In the genomic region with DNA sequence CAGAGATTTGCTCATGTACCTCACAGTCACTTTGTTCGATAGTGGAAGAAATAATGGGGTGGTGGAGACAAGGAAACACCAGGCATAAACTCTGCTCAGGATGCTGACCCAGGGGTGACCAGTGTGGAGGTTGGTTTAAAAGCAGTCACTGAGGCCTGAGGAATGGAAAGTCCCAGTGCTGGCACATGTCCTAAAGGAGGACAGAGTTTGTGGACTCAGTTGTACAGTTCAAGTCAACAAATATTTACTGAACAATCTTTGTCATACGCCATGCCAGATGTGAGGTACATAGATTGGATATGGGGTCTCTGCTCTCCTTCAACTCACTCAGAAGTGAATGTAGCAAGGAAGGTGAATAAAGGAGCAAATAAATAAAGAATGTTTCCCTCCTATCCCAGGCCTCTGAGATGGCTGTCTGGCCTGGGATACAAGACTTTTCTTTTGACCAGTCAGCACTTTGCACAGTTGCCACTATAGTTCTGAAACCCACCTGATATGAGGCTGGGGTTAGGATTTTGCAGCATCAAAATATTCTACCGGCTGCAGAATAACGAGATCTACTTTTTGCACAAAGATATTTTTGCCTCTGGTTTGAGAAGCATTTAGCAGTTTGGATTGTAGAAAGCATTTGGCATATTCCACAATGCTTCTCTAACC, we compare ENCODE assay signal across 1 cellular context.
TF ChIP-seq lines count a peak whose summit lies in the region.

No MANE protein-coding gene starts in this region.

TF ChIP-seq in HepG2, 621 proteins besides CTCF, POLR2A, EP300 and RAD21:
- TF ChIP-seq FOXA3 (CRISPR knock-in tag; IDR thresholded peaks at IDR 0.05), result peak; percentile 39
- TF ChIP-seq, protein P1, sequence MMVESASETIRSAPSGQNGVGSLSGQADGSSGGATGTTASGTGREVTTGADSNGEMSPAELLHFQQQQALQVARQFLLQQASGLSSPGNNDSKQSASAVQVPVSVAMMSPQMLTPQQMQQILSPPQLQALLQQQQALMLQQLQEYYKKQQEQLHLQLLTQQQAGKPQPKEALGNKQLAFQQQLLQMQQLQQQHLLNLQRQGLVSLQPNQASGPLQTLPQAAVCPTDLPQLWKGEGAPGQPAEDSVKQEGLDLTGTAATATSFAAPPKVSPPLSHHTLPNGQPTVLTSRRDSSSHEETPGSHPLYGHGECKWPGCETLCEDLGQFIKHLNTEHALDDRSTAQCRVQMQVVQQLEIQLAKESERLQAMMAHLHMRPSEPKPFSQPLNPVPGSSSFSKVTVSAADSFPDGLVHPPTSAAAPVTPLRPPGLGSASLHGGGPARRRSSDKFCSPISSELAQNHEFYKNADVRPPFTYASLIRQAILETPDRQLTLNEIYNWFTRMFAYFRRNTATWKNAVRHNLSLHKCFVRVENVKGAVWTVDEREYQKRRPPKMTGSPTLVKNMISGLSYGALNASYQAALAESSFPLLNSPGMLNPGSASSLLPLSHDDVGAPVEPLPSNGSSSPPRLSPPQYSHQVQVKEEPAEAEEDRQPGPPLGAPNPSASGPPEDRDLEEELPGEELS (CRISPR knock-in tag; IDR thresholded peaks at IDR 0.05), result peak; percentile 54; the same call in 1 of the 2 replicates
- TF ChIP-seq, protein P2, sequence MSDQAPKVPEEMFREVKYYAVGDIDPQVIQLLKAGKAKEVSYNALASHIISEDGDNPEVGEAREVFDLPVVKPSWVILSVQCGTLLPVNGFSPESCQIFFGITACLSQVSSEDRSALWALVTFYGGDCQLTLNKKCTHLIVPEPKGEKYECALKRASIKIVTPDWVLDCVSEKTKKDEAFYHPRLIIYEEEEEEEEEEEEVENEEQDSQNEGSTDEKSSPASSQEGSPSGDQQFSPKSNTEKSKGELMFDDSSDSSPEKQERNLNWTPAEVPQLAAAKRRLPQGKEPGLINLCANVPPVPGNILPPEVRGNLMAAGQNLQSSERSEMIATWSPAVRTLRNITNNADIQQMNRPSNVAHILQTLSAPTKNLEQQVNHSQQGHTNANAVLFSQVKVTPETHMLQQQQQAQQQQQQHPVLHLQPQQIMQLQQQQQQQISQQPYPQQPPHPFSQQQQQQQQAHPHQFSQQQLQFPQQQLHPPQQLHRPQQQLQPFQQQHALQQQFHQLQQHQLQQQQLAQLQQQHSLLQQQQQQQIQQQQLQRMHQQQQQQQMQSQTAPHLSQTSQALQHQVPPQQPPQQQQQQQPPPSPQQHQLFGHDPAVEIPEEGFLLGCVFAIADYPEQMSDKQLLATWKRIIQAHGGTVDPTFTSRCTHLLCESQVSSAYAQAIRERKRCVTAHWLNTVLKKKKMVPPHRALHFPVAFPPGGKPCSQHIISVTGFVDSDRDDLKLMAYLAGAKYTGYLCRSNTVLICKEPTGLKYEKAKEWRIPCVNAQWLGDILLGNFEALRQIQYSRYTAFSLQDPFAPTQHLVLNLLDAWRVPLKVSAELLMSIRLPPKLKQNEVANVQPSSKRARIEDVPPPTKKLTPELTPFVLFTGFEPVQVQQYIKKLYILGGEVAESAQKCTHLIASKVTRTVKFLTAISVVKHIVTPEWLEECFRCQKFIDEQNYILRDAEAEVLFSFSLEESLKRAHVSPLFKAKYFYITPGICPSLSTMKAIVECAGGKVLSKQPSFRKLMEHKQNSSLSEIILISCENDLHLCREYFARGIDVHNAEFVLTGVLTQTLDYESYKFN (CRISPR knock-in tag; conservative IDR thresholded peaks at IDR 0.05), result peak; percentile 48; the same call in 1 of the 2 replicates
- TF ChIP-seq, protein P3, sequence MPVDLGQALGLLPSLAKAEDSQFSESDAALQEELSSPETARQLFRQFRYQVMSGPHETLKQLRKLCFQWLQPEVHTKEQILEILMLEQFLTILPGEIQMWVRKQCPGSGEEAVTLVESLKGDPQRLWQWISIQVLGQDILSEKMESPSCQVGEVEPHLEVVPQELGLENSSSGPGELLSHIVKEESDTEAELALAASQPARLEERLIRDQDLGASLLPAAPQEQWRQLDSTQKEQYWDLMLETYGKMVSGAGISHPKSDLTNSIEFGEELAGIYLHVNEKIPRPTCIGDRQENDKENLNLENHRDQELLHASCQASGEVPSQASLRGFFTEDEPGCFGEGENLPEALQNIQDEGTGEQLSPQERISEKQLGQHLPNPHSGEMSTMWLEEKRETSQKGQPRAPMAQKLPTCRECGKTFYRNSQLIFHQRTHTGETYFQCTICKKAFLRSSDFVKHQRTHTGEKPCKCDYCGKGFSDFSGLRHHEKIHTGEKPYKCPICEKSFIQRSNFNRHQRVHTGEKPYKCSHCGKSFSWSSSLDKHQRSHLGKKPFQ (CRISPR knock-in tag; IDR thresholded peaks at IDR 0.05; ENCODE audit: insufficient replicate concordance), result no peak
- 0 out of 2 replicates have a peak, but pooled peaks have one; percentile 12 for TF ChIP-seq ZMYM4 (CRISPR knock-in tag; IDR thresholded peaks at IDR 0.05)
- TF ChIP-seq, protein P4, sequence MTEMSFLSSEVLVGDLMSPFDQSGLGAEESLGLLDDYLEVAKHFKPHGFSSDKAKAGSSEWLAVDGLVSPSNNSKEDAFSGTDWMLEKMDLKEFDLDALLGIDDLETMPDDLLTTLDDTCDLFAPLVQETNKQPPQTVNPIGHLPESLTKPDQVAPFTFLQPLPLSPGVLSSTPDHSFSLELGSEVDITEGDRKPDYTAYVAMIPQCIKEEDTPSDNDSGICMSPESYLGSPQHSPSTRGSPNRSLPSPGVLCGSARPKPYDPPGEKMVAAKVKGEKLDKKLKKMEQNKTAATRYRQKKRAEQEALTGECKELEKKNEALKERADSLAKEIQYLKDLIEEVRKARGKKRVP (CRISPR knock-in tag; IDR thresholded peaks at IDR 0.05), result 0 out of 4 replicates have a peak, but pooled peaks of 1 of the 2 experiments have one; percentile 16
- TF ChIP-seq, protein P5, sequence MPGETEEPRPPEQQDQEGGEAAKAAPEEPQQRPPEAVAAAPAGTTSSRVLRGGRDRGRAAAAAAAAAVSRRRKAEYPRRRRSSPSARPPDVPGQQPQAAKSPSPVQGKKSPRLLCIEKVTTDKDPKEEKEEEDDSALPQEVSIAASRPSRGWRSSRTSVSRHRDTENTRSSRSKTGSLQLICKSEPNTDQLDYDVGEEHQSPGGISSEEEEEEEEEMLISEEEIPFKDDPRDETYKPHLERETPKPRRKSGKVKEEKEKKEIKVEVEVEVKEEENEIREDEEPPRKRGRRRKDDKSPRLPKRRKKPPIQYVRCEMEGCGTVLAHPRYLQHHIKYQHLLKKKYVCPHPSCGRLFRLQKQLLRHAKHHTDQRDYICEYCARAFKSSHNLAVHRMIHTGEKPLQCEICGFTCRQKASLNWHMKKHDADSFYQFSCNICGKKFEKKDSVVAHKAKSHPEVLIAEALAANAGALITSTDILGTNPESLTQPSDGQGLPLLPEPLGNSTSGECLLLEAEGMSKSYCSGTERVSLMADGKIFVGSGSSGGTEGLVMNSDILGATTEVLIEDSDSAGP (CRISPR knock-in tag; IDR thresholded peaks at IDR 0.05; ENCODE audit: borderline replicate concordance), result no peak
- TF ChIP-seq ISL2 (CRISPR knock-in tag; IDR thresholded peaks at IDR 0.05), result peak; percentile 54; the same call in 1 of the 2 replicates
- TF ChIP-seq FOXA1 (IDR thresholded peaks at IDR 0.05), result no peak
- TF ChIP-seq FOXA1 (CRISPR knock-in tag; IDR thresholded peaks at IDR 0.05), result peak; percentile 18; the same call in 1 of the 2 replicates
- TF ChIP-seq, protein P6, sequence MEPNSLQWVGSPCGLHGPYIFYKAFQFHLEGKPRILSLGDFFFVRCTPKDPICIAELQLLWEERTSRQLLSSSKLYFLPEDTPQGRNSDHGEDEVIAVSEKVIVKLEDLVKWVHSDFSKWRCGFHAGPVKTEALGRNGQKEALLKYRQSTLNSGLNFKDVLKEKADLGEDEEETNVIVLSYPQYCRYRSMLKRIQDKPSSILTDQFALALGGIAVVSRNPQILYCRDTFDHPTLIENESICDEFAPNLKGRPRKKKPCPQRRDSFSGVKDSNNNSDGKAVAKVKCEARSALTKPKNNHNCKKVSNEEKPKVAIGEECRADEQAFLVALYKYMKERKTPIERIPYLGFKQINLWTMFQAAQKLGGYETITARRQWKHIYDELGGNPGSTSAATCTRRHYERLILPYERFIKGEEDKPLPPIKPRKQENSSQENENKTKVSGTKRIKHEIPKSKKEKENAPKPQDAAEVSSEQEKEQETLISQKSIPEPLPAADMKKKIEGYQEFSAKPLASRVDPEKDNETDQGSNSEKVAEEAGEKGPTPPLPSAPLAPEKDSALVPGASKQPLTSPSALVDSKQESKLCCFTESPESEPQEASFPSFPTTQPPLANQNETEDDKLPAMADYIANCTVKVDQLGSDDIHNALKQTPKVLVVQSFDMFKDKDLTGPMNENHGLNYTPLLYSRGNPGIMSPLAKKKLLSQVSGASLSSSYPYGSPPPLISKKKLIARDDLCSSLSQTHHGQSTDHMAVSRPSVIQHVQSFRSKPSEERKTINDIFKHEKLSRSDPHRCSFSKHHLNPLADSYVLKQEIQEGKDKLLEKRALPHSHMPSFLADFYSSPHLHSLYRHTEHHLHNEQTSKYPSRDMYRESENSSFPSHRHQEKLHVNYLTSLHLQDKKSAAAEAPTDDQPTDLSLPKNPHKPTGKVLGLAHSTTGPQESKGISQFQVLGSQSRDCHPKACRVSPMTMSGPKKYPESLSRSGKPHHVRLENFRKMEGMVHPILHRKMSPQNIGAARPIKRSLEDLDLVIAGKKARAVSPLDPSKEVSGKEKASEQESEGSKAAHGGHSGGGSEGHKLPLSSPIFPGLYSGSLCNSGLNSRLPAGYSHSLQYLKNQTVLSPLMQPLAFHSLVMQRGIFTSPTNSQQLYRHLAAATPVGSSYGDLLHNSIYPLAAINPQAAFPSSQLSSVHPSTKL (CRISPR knock-in tag; IDR thresholded peaks at IDR 0.05), result peak; percentile 37; the same call in 1 of the 2 replicates
- TF ChIP-seq, protein P7, sequence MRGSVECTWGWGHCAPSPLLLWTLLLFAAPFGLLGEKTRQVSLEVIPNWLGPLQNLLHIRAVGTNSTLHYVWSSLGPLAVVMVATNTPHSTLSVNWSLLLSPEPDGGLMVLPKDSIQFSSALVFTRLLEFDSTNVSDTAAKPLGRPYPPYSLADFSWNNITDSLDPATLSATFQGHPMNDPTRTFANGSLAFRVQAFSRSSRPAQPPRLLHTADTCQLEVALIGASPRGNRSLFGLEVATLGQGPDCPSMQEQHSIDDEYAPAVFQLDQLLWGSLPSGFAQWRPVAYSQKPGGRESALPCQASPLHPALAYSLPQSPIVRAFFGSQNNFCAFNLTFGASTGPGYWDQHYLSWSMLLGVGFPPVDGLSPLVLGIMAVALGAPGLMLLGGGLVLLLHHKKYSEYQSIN (CRISPR knock-in tag; IDR thresholded peaks at IDR 0.05; ENCODE audit: borderline replicate concordance), result no peak
- TF ChIP-seq MAFF (IDR thresholded peaks at IDR 0.05; ENCODE audit: low read depth, low read length), result peak; percentile 86
- TF ChIP-seq MAFK (conservative IDR thresholded peaks at IDR 0.05 in 1 of 2, IDR thresholded peaks at IDR 0.05 in 1 of 2; ENCODE audit: low read length in 2 of 2), result peak; percentile 88
- peak; percentile 39 for TF ChIP-seq GATAD2A (CRISPR knock-in tag; IDR thresholded peaks at IDR 0.05)
- TF ChIP-seq SAP130 (CRISPR knock-in tag; IDR thresholded peaks at IDR 0.05; ENCODE audit: low read depth), result 0 out of 2 replicates have a peak, but pooled peaks have one; percentile 23
- no peak for TF ChIP-seq SOX13 (IDR thresholded peaks at IDR 0.05)
- peak in 1 of 2 experiments; percentile 32; a peak in 1 of 4 replicates for TF ChIP-seq SOX13 (CRISPR knock-in tag; conservative IDR thresholded peaks at IDR 0.05 in 1 of 2, IDR thresholded peaks at IDR 0.05 in 1 of 2)
